10 cellular contexts compared by ENCODE assay signal in the genomic region with DNA sequence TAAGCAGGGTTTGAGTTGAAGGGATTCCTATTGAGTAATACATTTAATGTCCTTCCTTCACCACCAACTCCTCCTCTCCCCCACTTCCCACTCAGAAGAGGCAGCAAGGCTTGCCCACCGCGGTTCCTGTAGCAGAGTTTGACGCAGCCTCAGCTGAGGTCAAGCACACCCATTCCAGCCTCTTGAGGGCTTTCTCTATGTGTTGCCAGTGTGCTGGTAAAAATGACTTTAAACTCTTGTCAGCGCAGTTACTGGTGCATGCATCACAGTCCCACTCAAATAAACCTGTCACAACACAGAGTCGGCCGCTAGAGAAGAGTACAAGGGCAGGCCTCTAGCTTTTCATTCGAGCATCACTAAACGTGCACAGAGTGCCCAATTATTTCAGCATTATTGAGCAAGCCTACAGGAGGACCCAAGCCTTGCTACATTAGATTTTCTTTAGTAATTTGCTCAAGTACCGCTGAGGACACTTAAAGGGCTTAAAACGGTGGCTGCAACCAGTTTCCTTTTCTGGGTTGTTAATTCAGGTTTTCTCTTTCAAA.
A peak's percentile ranks its signal among the peaks of the same experiment; 100 is the strongest.
DNase-seq lines count a peak whose midpoint lies in the region; ATAC-seq and TF ChIP-seq lines count a peak whose summit lies in the region.
"Had no signal": no experiment of that assay in that cellular context is flagged by ENCODE, and none has a peak within 500 bp of the region (broad histone marks: within the 10 kb centered on the region; RNA-seq: fewer than 3 reads in every experiment).

No MANE protein-coding gene starts in this region.

- H3K27ac ChIP-seq in BLaER1 (no peak overlapping the region), IMR-90 (ENCODE audit: insufficient read depth, low read length) (no peak overlapping the region), iPS-18a (ENCODE audit: low read length) (peak overlapping the region; percentile 53), uterus (no peak overlapping the region)
- H3K27ac ChIP-seq: WERI-Rb-1 had no signal

- H4K91ac ChIP-seq in IMR-90 (ENCODE audit: insufficient read depth, low read depth, low read length), result no peak overlapping the region

- in situ Hi-C loops in IMR-90 (cut with MboI; ENCODE audit: low sequenced_read_pairs), result no loop called here

- no peak overlapping the region for H3K56ac ChIP-seq in IMR-90 (ENCODE audit: extremely low read depth, insufficient read depth, low read length)

- no peak overlapping the region for H2AK9ac ChIP-seq in IMR-90 (replicated peaks; ENCODE audit: low read depth, low read length, poor library complexity)

- H3K4me2 ChIP-seq in BLaER1 (peak overlapping the region; percentile 30), IMR-90 (ENCODE audit: low read depth, low read length) (no peak overlapping the region)

- H3K4ac ChIP-seq in IMR-90 (ENCODE audit: low read depth, low read length), result 0 out of 2 replicates have a peak overlapping the region, but pooled peaks have one; percentile 30

- peaks cover 10 to 33% of the 10 kb centered on the region in 2 experiments for H3K79me1 ChIP-seq in IMR-90 (ENCODE audit: low read depth in 1 of 2, low read length in 2 of 2)

- POLR2A ChIA-PET in IMR-90 (lab: Charles Lee; ENCODE audit: unreplicated experiment), result no interaction called here

- TF ChIP-seq RAD21 in IMR-90 (IDR thresholded peaks at IDR 0.05; ENCODE audit: low read length), result no peak

- no peak overlapping the region for H3K14ac ChIP-seq in IMR-90 (replicated peaks; ENCODE audit: low read depth, low read length)

- H3K4me1 ChIP-seq in BLaER1, result peaks cover 41% of the 10 kb centered on the region
- H3K4me1 ChIP-seq in IMR-90 (ENCODE audit: control insufficient read depth, insufficient read depth, low read length), result peaks cover 12% of the 10 kb centered on the region
- peaks cover 17% of the 10 kb centered on the region for H3K4me1 ChIP-seq in iPS-18a (ENCODE audit: control insufficient read depth, low read depth, low read length)
- no peaks in the 10 kb centered on the region for H3K4me1 ChIP-seq in uterus

- dilution Hi-C loops in IMR-90 (cut with HindIII; ENCODE audit: low sequenced_read_pairs, unreplicated experiment), result no loop called here

- no peak overlapping the region for H2BK15ac ChIP-seq in IMR-90 (ENCODE audit: low read depth, low read length)

- no peak overlapping the region for H4K8ac ChIP-seq in IMR-90 (ENCODE audit: low read depth in 2 of 2, low read length in 2 of 2)

- H3K18ac ChIP-seq in IMR-90 (ENCODE audit: low read depth, low read length), result no peak overlapping the region

- H2AFZ ChIP-seq in IMR-90 (replicated peaks; ENCODE audit: low read length, poor library complexity), result no peak overlapping the region

- H3K36me3 ChIP-seq in BLaER1 (peaks cover 72% of the 10 kb centered on the region), IMR-90 (ENCODE audit: control insufficient read depth, insufficient read depth, low read length) (no peaks in the 10 kb centered on the region; the same call in 1 of the 2 replicates), iPS-18a (ENCODE audit: control insufficient read depth, low read depth, low read length) (peaks cover 2% of the 10 kb centered on the region), uterus (no peaks in the 10 kb centered on the region)
- H3K36me3 ChIP-seq: WERI-Rb-1 had no signal

- H4K20me1 ChIP-seq in BLaER1 (peaks cover 79% of the 10 kb centered on the region), IMR-90 (ENCODE audit: insufficient read depth, low read length) (no peaks in the 10 kb centered on the region)

- H3K9me3 ChIP-seq in BLaER1 (no peaks in the 10 kb centered on the region), IMR-90 (ENCODE audit: control insufficient read depth, insufficient read depth, low read length) (no peaks in the 10 kb centered on the region), iPS-18a (ENCODE audit: control insufficient read depth, low read depth, low read length) (no peaks in the 10 kb centered on the region), uterus (no peaks in the 10 kb centered on the region)

- H2BK5ac ChIP-seq in IMR-90 (ENCODE audit: low read depth, low read length, poor library complexity, severe bottlenecking), result no peak overlapping the region

- DNase-seq in IMR-90 (no peak), NOMO-1 (lab: John Stamatoyannopoulos, UW; ENCODE audit: unreplicated experiment in 2 of 2) (peak; percentile 57 to 77), DMS 273 treated with DMSO at 0.1 percent for 48 hours (lab: John Stamatoyannopoulos, UW) (no peak), uterus (no peak)
- DNase-seq: WERI-Rb-1 had no signal

- no TSS peak for BruUV-seq in IMR-90 (replicated peaks; lab: Mats Ljungman, UMichigan)

- TF ChIP-seq CTCF in IMR-90 (conservative IDR thresholded peaks at IDR 0.05; ENCODE audit: low read depth, low read length) (no peak), uterus (IDR thresholded peaks at IDR 0.05) (no peak)

- no peak overlapping the region for H3K23ac ChIP-seq in IMR-90 (ENCODE audit: low read depth, low read length)

- no peak overlapping the region for H2BK120ac ChIP-seq in IMR-90 (ENCODE audit: low read depth, low read length)

- no peak overlapping the region for H4K5ac ChIP-seq in IMR-90 (ENCODE audit: low read depth, low read length)

- H3K27me3 ChIP-seq in BLaER1, result no peaks in the 10 kb centered on the region
- no peaks in the 10 kb centered on the region for H3K27me3 ChIP-seq in IMR-90 (ENCODE audit: control insufficient read depth, insufficient read depth, low read length)
- no peaks in the 10 kb centered on the region for H3K27me3 ChIP-seq in iPS-18a (ENCODE audit: control insufficient read depth, insufficient read depth, low read length)
- H3K27me3 ChIP-seq in uterus, result no peaks in the 10 kb centered on the region

- intact Hi-C loops in IMR-90 (cut with micrococcal nuclease) (no loop called here), uterus (cut with DNase I; ENCODE audit: low total_unique reads) (no loop called here)

- ATAC-seq in IMR-90 (ENCODE audit: low read depth), result no peak
- ATAC-seq in GM21515 (IDR thresholded peaks at IDR 0.05; ENCODE audit: unreplicated experiment), result no peak
- ATAC-seq in GM19351 (IDR thresholded peaks at IDR 0.05; ENCODE audit: unreplicated experiment), result no peak
- ATAC-seq: right cardiac atrium had no signal

- no peak overlapping the region for H2BK20ac ChIP-seq in IMR-90 (ENCODE audit: low read depth, low read length)

- no peak overlapping the region for H3K4me3 ChIP-seq in BLaER1
- no peak overlapping the region for H3K4me3 ChIP-seq in IMR-90 (ENCODE audit: insufficient read depth, low read depth, low read length)
- peak overlapping the region; percentile 24 for H3K4me3 ChIP-seq in iPS-18a (ENCODE audit: low read length)
- no peak overlapping the region for H3K4me3 ChIP-seq in uterus

- 81% methylated on average over 3 of the region's 10 CpGs; no CpG with 5 or more reads in 1 of the 2 experiments for WGBS in IMR-90 (ENCODE audit: extremely low coverage in 2 of 2, insufficient read length in 1 of 2), 2 experiments

- TF ChIP-seq POLR2A in IMR-90 (IDR thresholded peaks at IDR 0.05; ENCODE audit: low read depth, low read length) (no peak), uterus (IDR thresholded peaks at IDR 0.05) (no peak)

- CTCF ChIA-PET in IMR-90 (lab: Yijun Ruan, JAX), result no interaction called here

- H3K9me1 ChIP-seq in IMR-90 (ENCODE audit: insufficient read depth, low read length), result no peaks in the 10 kb centered on the region

- H3K9ac ChIP-seq in BLaER1, result no peak overlapping the region
- H3K9ac ChIP-seq in IMR-90 (ENCODE audit: low read depth, low read length), result no peak overlapping the region
- no peak overlapping the region for H3K9ac ChIP-seq in iPS-18a (ENCODE audit: low read length)

- 0 out of 2 replicates have a peak overlapping the region, but pooled peaks have one; percentile 4 for H2AK5ac ChIP-seq in IMR-90 (ENCODE audit: low read depth, low read length)

TF ChIP-seq in IMR-90, 13 proteins besides CTCF, POLR2A, EP300 and RAD21:
- TF ChIP-seq, protein P1, sequence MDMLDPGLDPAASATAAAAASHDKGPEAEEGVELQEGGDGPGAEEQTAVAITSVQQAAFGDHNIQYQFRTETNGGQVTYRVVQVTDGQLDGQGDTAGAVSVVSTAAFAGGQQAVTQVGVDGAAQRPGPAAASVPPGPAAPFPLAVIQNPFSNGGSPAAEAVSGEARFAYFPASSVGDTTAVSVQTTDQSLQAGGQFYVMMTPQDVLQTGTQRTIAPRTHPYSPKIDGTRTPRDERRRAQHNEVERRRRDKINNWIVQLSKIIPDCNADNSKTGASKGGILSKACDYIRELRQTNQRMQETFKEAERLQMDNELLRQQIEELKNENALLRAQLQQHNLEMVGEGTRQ (IDR thresholded peaks at IDR 0.05; ENCODE audit: low read depth, low read length), result no peak
- TF ChIP-seq CHD1 (IDR thresholded peaks at IDR 0.05; ENCODE audit: low read depth, low read length) (no peak), BHLHE40 (IDR thresholded peaks at IDR 0.05; ENCODE audit: low read depth, low read length) (no peak), CEBPB (IDR thresholded peaks at IDR 0.05; ENCODE audit: low read depth, low read length) (0 out of 2 replicates have a peak, but pooled peaks have one; percentile 6), RFX5 (IDR thresholded peaks at IDR 0.05; ENCODE audit: low read depth, low read length) (no peak)

Comparison
In these comparisons a context has a peak if more than half of its experiments do, and no peak if none do; other contexts are left out.
1. DNase-seq: peak in NOMO-1 (2 of 2); none in IMR-90 (single experiment), DMS 273 treated with DMSO at 0.1 percent for 48 hours (single experiment) and uterus (0 of 2).